In genomic region chr1:38250356-38250755, GRCh38 we compare ENCODE assay signal across 32 cellular contexts.
"Had no signal": no experiment of that assay in that cellular context is flagged by ENCODE, and none has a peak within 500 bp of the region (broad histone marks: within the 10 kb centered on the region; RNA-seq: fewer than 3 reads in every experiment).

No MANE protein-coding gene starts in this region.

- H3K4me2 ChIP-seq: KMS-11 had no signal

- H3K27ac ChIP-seq: KMS-11, WERI-Rb-1 had no signal

- H3K4me1 Mint-ChIP-seq: activated naive CD8-positive, alpha-beta T cell treated with anti-CD3 and anti-CD28 coated beads, Interleukin-2, amount 50 U/mL, for 24 hours had no signal

- H3K9ac ChIP-seq: KMS-11 had no signal

- DNase-seq: activated CD4-positive, alpha-beta memory T cell treated with anti-CD3 and anti-CD28 coated beads, Interleukin-2, amount 10 ng/mL, durations not matched to agents 7 days and 5 days; activated CD4-positive, alpha-beta T cell treated with anti-CD3 and anti-CD28 coated beads for 1 hour; activated CD4-positive, alpha-beta T cell treated with anti-CD3 and anti-CD28 coated beads for 48 hours; activated CD4-positive, CD25-positive, alpha-beta regulatory T cell; activated CD8-positive, alpha-beta memory T cell treated with anti-CD3 and anti-CD28 coated beads for 24 hours; activated CD8-positive, alpha-beta memory T cell treated with anti-CD3 and anti-CD28 coated beads, Interleukin-2, amount 10 ng/mL, durations not matched to agents 7 days and 5 days; activated CD8-positive, alpha-beta memory T cell treated with anti-CD3 and anti-CD28 coated beads, Interleukin-2, amount 50 U/mL, for 48 hours; activated effector memory CD4-positive, alpha-beta T cell treated with Interleukin-2 at 50 U/mL for 16 hours; activated naive CD4-positive, alpha-beta T cell treated with anti-CD3 and anti-CD28 coated beads, Interleukin-2, amount 10 ng/mL, durations not matched to agents 7 days and 5 days; activated naive CD8-positive, alpha-beta T cell treated with anti-CD3 and anti-CD28 coated beads, Interleukin-2, amount 50 U/mL, for 24 hours; activated T-cell treated with anti-CD3 and anti-CD28 coated beads, Interleukin-2, amount 50 U/mL, for 48 hours; anterior cingulate cortex; central memory CD4-positive, alpha-beta T cell; NCI-H1092 treated with DMSO at 0.1 percent for 48 hours; NCI-H1417; NCI-H146; NCI-H187 treated with DMSO at 0.1 percent for 48 hours; NCI-H2081; NCI-H2171 treated with DMSO at 0.1 percent for 48 hours; NCI-H2227 treated with DMSO at 0.1 percent for 48 hours; NCI-H446 treated with DMSO at 0.1 percent for 48 hours; NCI-H524 treated with DMSO at 0.1 percent for 48 hours; PC-3; Right ventricle myocardium superior; SW 1271; T-helper 1 cell; T-helper 2 cell; T-helper 9 cell; WERI-Rb-1 had no signal

- H3K27ac Mint-ChIP-seq: activated CD4-positive, alpha-beta memory T cell treated with anti-CD3 and anti-CD28 coated beads, Interleukin-2, amount 10 ng/mL, durations not matched to agents 7 days and 5 days; activated CD8-positive, alpha-beta memory T cell treated with anti-CD3 and anti-CD28 coated beads, Interleukin-2, amount 10 ng/mL, durations not matched to agents 7 days and 5 days; activated naive CD4-positive, alpha-beta T cell treated with anti-CD3 and anti-CD28 coated beads, Interleukin-2, amount 10 ng/mL, durations not matched to agents 7 days and 5 days; activated naive CD8-positive, alpha-beta T cell; activated naive CD8-positive, alpha-beta T cell treated with anti-CD3 and anti-CD28 coated beads, Interleukin-2, amount 50 U/mL, for 24 hours had no signal

- H3K36me3 ChIP-seq: WERI-Rb-1 had no signal

- H3K4me3 Mint-ChIP-seq: activated CD4-positive, alpha-beta memory T cell treated with anti-CD3 and anti-CD28 coated beads, Interleukin-2, amount 10 ng/mL, durations not matched to agents 7 days and 5 days; activated CD8-positive, alpha-beta memory T cell treated with anti-CD3 and anti-CD28 coated beads, Interleukin-2, amount 10 ng/mL, durations not matched to agents 7 days and 5 days; activated naive CD4-positive, alpha-beta T cell treated with anti-CD3 and anti-CD28 coated beads, Interleukin-2, amount 10 ng/mL, durations not matched to agents 7 days and 5 days; activated naive CD8-positive, alpha-beta T cell; activated naive CD8-positive, alpha-beta T cell treated with anti-CD3 and anti-CD28 coated beads, Interleukin-2, amount 50 U/mL, for 24 hours had no signal

- H3K9me3 Mint-ChIP-seq: activated CD4-positive, alpha-beta memory T cell treated with anti-CD3 and anti-CD28 coated beads, Interleukin-2, amount 10 ng/mL, durations not matched to agents 7 days and 5 days; activated naive CD4-positive, alpha-beta T cell treated with anti-CD3 and anti-CD28 coated beads, Interleukin-2, amount 10 ng/mL, durations not matched to agents 7 days and 5 days; activated naive CD8-positive, alpha-beta T cell treated with anti-CD3 and anti-CD28 coated beads, Interleukin-2, amount 50 U/mL, for 24 hours had no signal

- ATAC-seq: activated CD8-positive, alpha-beta memory T cell treated with anti-CD3 and anti-CD28 coated beads, Interleukin-2, amount 10 ng/mL, durations not matched to agents 7 days and 5 days; activated naive CD8-positive, alpha-beta T cell treated with anti-CD3 and anti-CD28 coated beads, Interleukin-2, amount 50 U/mL, for 24 hours; PC-3 had no signal

- H3K36me3 Mint-ChIP-seq: activated CD8-positive, alpha-beta memory T cell treated with anti-CD3 and anti-CD28 coated beads, Interleukin-2, amount 10 ng/mL, durations not matched to agents 7 days and 5 days; activated naive CD4-positive, alpha-beta T cell treated with anti-CD3 and anti-CD28 coated beads, Interleukin-2, amount 10 ng/mL, durations not matched to agents 7 days and 5 days; activated naive CD8-positive, alpha-beta T cell; brain had no signal
